Comparison of ENCODE assay signal across 11 cellular contexts in the genomic region with DNA sequence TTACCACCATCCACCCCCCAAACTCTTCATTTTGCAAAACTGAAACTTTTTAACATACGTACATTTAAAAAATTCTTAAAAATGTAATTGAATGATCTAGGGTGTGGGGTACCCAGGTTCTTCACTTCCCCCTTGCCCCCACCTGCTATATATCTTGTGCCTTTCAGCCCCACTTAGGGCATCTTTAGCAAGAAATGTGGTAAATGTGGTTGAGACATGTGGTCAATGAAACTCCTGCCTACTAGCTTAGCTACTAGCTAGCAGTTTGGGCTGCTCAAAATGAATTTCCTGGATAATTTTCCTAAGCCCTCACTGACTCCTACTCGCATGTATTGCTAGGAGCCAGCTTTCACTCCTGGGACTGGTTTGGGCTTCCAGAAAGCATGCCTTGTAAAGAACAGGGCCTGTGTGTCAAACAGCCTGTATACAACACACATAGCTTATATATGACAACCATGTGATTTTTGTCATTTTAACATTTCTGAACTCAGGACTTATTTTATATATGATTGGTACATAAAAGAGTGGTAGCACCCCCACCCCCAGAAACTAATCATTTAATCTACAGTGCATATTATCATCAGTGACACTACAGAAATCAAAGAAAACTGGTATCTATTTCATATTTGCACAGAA.
DNase-seq lines count a peak whose midpoint lies in the region; ATAC-seq, FAIRE-seq and TF ChIP-seq lines count a peak whose summit lies in the region.
"Had no signal": no experiment of that assay in that cellular context is flagged by ENCODE, and none has a peak within 500 bp of the region (broad histone marks: within the 10 kb centered on the region; RNA-seq: fewer than 3 reads in every experiment).

No MANE protein-coding gene starts in this region.

- H3K9ac ChIP-seq in GM12878 (ENCODE audit: control insufficient read depth, insufficient read depth, low read length), result peak overlapping the region; percentile 41; the same call in 1 of the 2 replicates
- H3K9ac ChIP-seq: parathyroid adenoma had no signal

- peak; percentile 64 for ATAC-seq in GM21526 (IDR thresholded peaks at IDR 0.05; ENCODE audit: low FRiP score, unreplicated experiment)
- peak; percentile 57 for ATAC-seq in HG03469 (IDR thresholded peaks at IDR 0.05; ENCODE audit: unreplicated experiment)
- peak; percentile 85 for ATAC-seq in GM12878

- peak; percentile 18 for FAIRE-seq in GM12878 (lab: Jason Lieb, UNC)

- H3K79me2 ChIP-seq in GM12878 (ENCODE audit: control insufficient read depth, insufficient read depth, low read length), result peaks cover 3% of the 10 kb centered on the region

- no peaks in the 10 kb centered on the region for H4K20me1 ChIP-seq in GM12878 (ENCODE audit: control insufficient read depth, insufficient read depth)

- intact Hi-C loops in GM12878 (cut with micrococcal nuclease; ENCODE audit: unreplicated experiment), result loop anchor here (2.0 kb wide), 1 partner anchor 171 kb away; no protein-coding TSS in a partner anchor

- no peak for TF ChIP-seq RAD21 in GM12878 (IDR thresholded peaks at IDR 0.05; ENCODE audit: insufficient read depth, low read depth, low read length)

- in situ Hi-C loops in GM12878 (cut with MboI), result no loop called here

- RAD21 ChIA-PET in GM12878 (lab: Charles Lee; ENCODE audit: unreplicated experiment), result interaction anchor here (0.7 to 3.7 kb wide), 31 partner anchors 10 to 262 kb away, joined by 3 to 56 read pairs (median 7); partner anchors contain the start of gene ATXN1

- POLR2A ChIA-PET in GM12878 (lab: Charles Lee), result interaction anchor here (0.7 to 8.2 kb wide), 14 partner anchors 8 to 234 kb away, joined by 3 to 97 read pairs (median 3); no protein-coding TSS in a partner anchor

- H3K4me2 ChIP-seq in GM12878 (ENCODE audit: control insufficient read depth, insufficient read depth), result peak overlapping the region; percentile 85

- DNase-seq in GM12865 (ENCODE audit: low read depth) (peak; percentile 87), GM12878 (ENCODE audit: low read depth, low spot score) (peak; percentile 92), NCI-H1092 treated with DMSO at 0.1 percent for 48 hours (lab: John Stamatoyannopoulos, UW) (no peak), dedifferentiated amniotic fluid mesenchymal stem cell (ENCODE audit: extremely low spot score) (no peak), T1000 (lab: John Stamatoyannopoulos, UW) (no peak), ureter (ENCODE audit: low spot score) (no peak)
- DNase-seq: EL, testis had no signal

- H3K36me3 ChIP-seq in GM12878 (ENCODE audit: control insufficient read depth in 2 of 2, insufficient read depth in 2 of 2, low read length in 1 of 2), result no peaks in the 10 kb centered on the region; a peak in 1 of 4 replicates

- no peak for TF ChIP-seq POLR2A in GM12878 (IDR thresholded peaks at IDR 0.05; ENCODE audit: low read depth, low read length)

- TF ChIP-seq CTCF in GM12865 (IDR thresholded peaks at IDR 0.05; ENCODE audit: insufficient read depth, low read depth, low read length, missing control alignments), result no peak
- TF ChIP-seq CTCF in GM12878 (IDR thresholded peaks at IDR 0.05 in 2 of 3, conservative IDR thresholded peaks at IDR 0.05 in 1 of 3; ENCODE audit: control insufficient read depth in 2 of 3, extremely low read depth in 1 of 3, insufficient read depth in 1 of 3, low read depth in 3 of 3, low read length in 3 of 3), result no peak

- H3K9me3 ChIP-seq in GM12878 (replicated peaks; ENCODE audit: control insufficient read depth, insufficient read depth, low read length), result peaks cover 9% of the 10 kb centered on the region
- H3K9me3 ChIP-seq: testis had no signal

- no peaks in the 10 kb centered on the region for H3K27me3 ChIP-seq in GM12878 (replicated peaks in 1 of 2; ENCODE audit: control insufficient read depth in 2 of 2, insufficient read depth in 2 of 2, low read length in 1 of 2)
- H3K27me3 ChIP-seq: testis had no signal

- peak overlapping the region; percentile 70 for H3K27ac ChIP-seq in GM12878 (ENCODE audit: control insufficient read depth, insufficient read depth)
- H3K27ac ChIP-seq: parathyroid adenoma, testis had no signal

- CTCF ChIA-PET in GM12878 (lab: Yijun Ruan, JAX), result interaction anchor here (0.6 to 4.8 kb wide), 17 partner anchors 9 to 1353 kb away, joined by 3 to 64 read pairs (median 4); partner anchors contain the start of gene ATXN1

- H3K4me3 ChIP-seq in GM12865 (ENCODE audit: low read depth, low read length) (peak overlapping the region; percentile 18; the same call in 1 of the 2 replicates), GM12878 (peak overlapping the region; percentile 16; the same call in 1 of the 2 replicates)
- H3K4me3 ChIP-seq: testis had no signal

- peak; percentile 85 to 90 for TF ChIP-seq EP300 in GM12878 (IDR thresholded peaks at IDR 0.05; ENCODE audit: borderline replicate concordance in 1 of 2, control insufficient read depth in 1 of 2, low read depth in 2 of 2, low read length in 2 of 2)

- WGBS in GM12878 (ENCODE audit: insufficient coverage, insufficient replicate concordance, low lambda C conversion rate, missing lambda C conversion rate), result 0% methylated on average over 2 of the region's 2 CpGs

- SMC1A ChIA-PET in GM12878 (lab: Charles Lee; ENCODE audit: uncharacterized antibody, unreplicated experiment), result interaction anchor here (0.6 to 6.9 kb wide), 24 partner anchors 9 to 259 kb away, joined by 3 to 154 read pairs (median 6); partner anchors contain the start of gene ATXN1

- H3K4me1 ChIP-seq in GM12878 (ENCODE audit: control insufficient read depth, insufficient read depth, low read length), result peaks cover 50% of the 10 kb centered on the region
- H3K4me1 ChIP-seq: parathyroid adenoma, testis had no signal

- BruUV-seq in GM12878 (replicated peaks; lab: Mats Ljungman, UMichigan), result TSS peak; percentile 38

- no peak overlapping the region for H2AFZ ChIP-seq in GM12878 (ENCODE audit: control insufficient read depth, low read depth, low read length)
- H2AFZ ChIP-seq: parathyroid adenoma had no signal

TF ChIP-seq in GM12878, 131 proteins besides CTCF, POLR2A, EP300 and RAD21 (continues in another document):
- TF ChIP-seq CHD2 (IDR thresholded peaks at IDR 0.05; ENCODE audit: borderline replicate concordance, low read depth, low read length) (peak; percentile 49; the same call in 1 of the 2 replicates), POLR2AphosphoS5 (IDR thresholded peaks at IDR 0.05; ENCODE audit: low read length) (no peak), NFIC (IDR thresholded peaks at IDR 0.05; ENCODE audit: low read depth, low read length) (peak; percentile 89), TCF3 (IDR thresholded peaks at IDR 0.05; ENCODE audit: borderline replicate concordance, insufficient read depth, low read depth, low read length) (peak; percentile 71; the same call in 1 of the 2 replicates), TCF7 (IDR thresholded peaks at IDR 0.05; ENCODE audit: borderline replicate concordance) (peak; percentile 8; the same call in 1 of the 2 replicates), MTA2 (IDR thresholded peaks at IDR 0.05; ENCODE audit: low read depth) (peak; percentile 94), IRF4 (IDR thresholded peaks at IDR 0.05; ENCODE audit: low read depth, low read length) (peak; percentile 55; the same call in 1 of the 2 replicates), BHLHE40 (IDR thresholded peaks at IDR 0.05; ENCODE audit: borderline replicate concordance in 1 of 2, low read depth in 2 of 2, low read length in 1 of 2) (peak; percentile 75 to 77; a peak in 3 of 4 replicates), EZH2 (IDR thresholded peaks at IDR 0.05; ENCODE audit: borderline replicate concordance, control insufficient read depth, low read depth, low read length) (peak; percentile 85; the same call in 1 of the 2 replicates), POU2F2 (IDR thresholded peaks at IDR 0.05; ENCODE audit: borderline replicate concordance, low read depth, low read length) (peak; percentile 71), BMI1 (IDR thresholded peaks at IDR 0.05; ENCODE audit: borderline replicate concordance) (peak; percentile 48; the same call in 1 of the 2 replicates), TCF12 (IDR thresholded peaks at IDR 0.05; ENCODE audit: low read depth, low read length) (peak; percentile 71; the same call in 1 of the 2 replicates), DPF2 (IDR thresholded peaks at IDR 0.05) (peak; percentile 86), BCL11A (IDR thresholded peaks at IDR 0.05; ENCODE audit: low read depth, low read length) (peak; percentile 71), CEBPZ (IDR thresholded peaks at IDR 0.05; ENCODE audit: low read depth, low read length) (no peak), SIX5 (IDR thresholded peaks at IDR 0.05; ENCODE audit: low read depth, low read length, severe bottlenecking) (no peak)

Comparison
In these comparisons a context has a peak if more than half of its experiments do, and no peak if none do; other contexts are left out.
1. DNase-seq: peak in GM12865 (single experiment) and GM12878 (single experiment); none in NCI-H1092 treated with DMSO at 0.1 percent for 48 hours (single experiment), dedifferentiated amniotic fluid mesenchymal stem cell (single experiment), T1000 (single experiment) and ureter (single experiment).
2. Peak in every context shown above with its lines, with median percentiles within 50 percentile points of each other: ATAC-seq.